Comparison of ENCODE assay signal across 9 cellular contexts in genomic region chr19:23071087-23071511, GRCh38. TPM values are rescaled to one million over a fixed set of nuclear protein-coding genes. Genes with fewer than 3 reads are reported as not detected.
DNase-seq lines count a peak whose midpoint lies in the region; ATAC-seq and TF ChIP-seq lines count a peak whose summit lies in the region.
"Had no signal": no experiment of that assay in that cellular context is flagged by ENCODE, and none has a peak within 500 bp of the region (broad histone marks: within the 10 kb centered on the region; RNA-seq: fewer than 3 reads in every experiment).

No MANE protein-coding gene starts in this region.

- no peak overlapping the region for H3K9ac ChIP-seq in duodenal mucosa (ENCODE audit: low read depth in 1 of 2, low read length in 2 of 2)

- peaks cover 17% of the 10 kb centered on the region for H3K27me3 Mint-ChIP-seq in GM23338 (ENCODE audit: insufficient read depth, low read depth, poor library complexity)
- peaks cover 28 to 60% (median 49%) of the 10 kb centered on the region in 3 donors for H3K27me3 Mint-ChIP-seq in naive B cell
- peaks cover 44% of the 10 kb centered on the region for H3K27me3 Mint-ChIP-seq in CD8-positive, alpha-beta T cell (ENCODE audit: low read depth)

- CTCF ChIA-PET in CD8-positive, alpha-beta T cell (lab: Charles Lee) = no interaction called here

- intact Hi-C loops in CD8-positive, alpha-beta T cell (cut with DNase I, micrococcal nuclease) = no loop called here

- peaks cover 10% of the 10 kb centered on the region for H3K27me3 ChIP-seq in GM23338 (ENCODE audit: insufficient read depth)
- H3K27me3 ChIP-seq in duodenal mucosa (ENCODE audit: control insufficient read depth in 1 of 2, insufficient read depth in 2 of 2, low read length in 2 of 2) = no peaks in the 10 kb centered on the region
- H3K27me3 ChIP-seq in CD8-positive, alpha-beta T cell (ENCODE audit: insufficient read depth, low read length) = no peaks in the 10 kb centered on the region

- H3K4me2 ChIP-seq in GM23338 = peak overlapping the region; percentile 78

- H3K36me3 ChIP-seq in GM23338 (ENCODE audit: insufficient read depth) = no peaks in the 10 kb centered on the region
- no peaks in the 10 kb centered on the region for H3K36me3 ChIP-seq in duodenal mucosa (ENCODE audit: control insufficient read depth in 1 of 2, insufficient read depth in 2 of 2, low read length in 2 of 2)
- H3K36me3 ChIP-seq in CD8-positive, alpha-beta T cell (ENCODE audit: insufficient read depth, low read length) = no peaks in the 10 kb centered on the region

- H3K4me3 ChIP-seq in GM23338 (peak overlapping the region; percentile 52), duodenal mucosa (ENCODE audit: low read depth in 1 of 2, low read length in 2 of 2) (peak overlapping the region; percentile 22 to 43)
- H3K4me3 ChIP-seq in CD8-positive, alpha-beta T cell (ENCODE audit: low read depth, low read length) = no peak overlapping the region

- H3K9me3 Mint-ChIP-seq in GM23338 (peaks cover 78% of the 10 kb centered on the region), naive B cell (peaks cover 0 to 9% (median 2%) of the 10 kb centered on the region in 7 donors)
- H3K9me3 Mint-ChIP-seq in CD8-positive, alpha-beta T cell = peaks cover 8% of the 10 kb centered on the region

- ATAC-seq in GM23338 = peak; percentile 8; the same call in 2 of the 3 replicates
- peak; percentile 16 to 61 for ATAC-seq in naive B cell (ENCODE audit: low read depth in 2 of 2)
- no peak for ATAC-seq in GM21529 (IDR thresholded peaks at IDR 0.05; ENCODE audit: unreplicated experiment)
- ATAC-seq in HG03159 (IDR thresholded peaks at IDR 0.05; ENCODE audit: unreplicated experiment) = no peak
- no peak for ATAC-seq in CD8-positive, alpha-beta T cell

- peaks cover 10% of the 10 kb centered on the region for H3K79me2 ChIP-seq in GM23338 (replicated peaks; ENCODE audit: insufficient read depth)

- H3K4me1 ChIP-seq in GM23338 (ENCODE audit: insufficient read depth) = no peaks in the 10 kb centered on the region
- H3K4me1 ChIP-seq in duodenal mucosa (ENCODE audit: control insufficient read depth in 1 of 2, insufficient read depth in 2 of 2, low read length in 2 of 2) = no peaks in the 10 kb centered on the region
- no peaks in the 10 kb centered on the region for H3K4me1 ChIP-seq in CD8-positive, alpha-beta T cell (ENCODE audit: insufficient read depth, low read length)

- H3K9me3 ChIP-seq in duodenal mucosa (ENCODE audit: control insufficient read depth in 1 of 2, low read length in 2 of 2) = peaks cover 13 to 26% of the 10 kb centered on the region in 2 donors
- no peaks in the 10 kb centered on the region for H3K9me3 ChIP-seq in CD8-positive, alpha-beta T cell (ENCODE audit: low read length)

- DNase-seq in AG08395 (ENCODE audit: low spot score) (peak; percentile 31), GM23338 (ENCODE audit: low spot score) (peak; percentile 71), naive B cell (no peak), T-helper 1 cell (no peak)
- DNase-seq in CD8-positive, alpha-beta T cell = no peak
- DNase-seq: effector memory CD4-positive, alpha-beta T cell had no signal

- H3K4me3 Mint-ChIP-seq in GM23338 = no peak overlapping the region
- H3K4me3 Mint-ChIP-seq in naive B cell = peak overlapping the region; percentile 40 to 82 (median 62)
- no peak overlapping the region for H3K4me3 Mint-ChIP-seq in CD8-positive, alpha-beta T cell

- TF ChIP-seq CTCF in GM23338 (conservative IDR thresholded peaks at IDR 0.05; ENCODE audit: low read depth in 2 of 2) = no peak
- no peak for TF ChIP-seq CTCF in CD8-positive, alpha-beta T cell (IDR thresholded peaks at IDR 0.05)

- H3K36me3 Mint-ChIP-seq in GM23338 (ENCODE audit: low read depth) = peaks cover 41% of the 10 kb centered on the region
- H3K36me3 Mint-ChIP-seq in naive B cell = peaks cover 0 to 18% of the 10 kb centered on the region in 2 donors
- H3K36me3 Mint-ChIP-seq in CD8-positive, alpha-beta T cell = no peaks in the 10 kb centered on the region

- H3K4me1 Mint-ChIP-seq in GM23338 = no peaks in the 10 kb centered on the region; the same call in 2 of the 3 replicates
- peaks cover 6 to 25% (median 8%) of the 10 kb centered on the region in 3 donors for H3K4me1 Mint-ChIP-seq in naive B cell
- peaks cover 3% of the 10 kb centered on the region for H3K4me1 Mint-ChIP-seq in CD8-positive, alpha-beta T cell (ENCODE audit: low read depth)

- no peak overlapping the region for H3K27ac ChIP-seq in GM23338 (ENCODE audit: low read depth)
- no peak overlapping the region for H3K27ac ChIP-seq in duodenal mucosa (ENCODE audit: low read depth, low read length)
- H3K27ac ChIP-seq in CD8-positive, alpha-beta T cell (ENCODE audit: low read depth, low read length) = no peak overlapping the region

- H2AFZ ChIP-seq in GM23338 = peak overlapping the region; percentile 56

- H3K27ac Mint-ChIP-seq in GM23338 (no peak overlapping the region), naive B cell (peak overlapping the region in 1 of 6 donors; percentile 47)
- H3K27ac Mint-ChIP-seq in CD8-positive, alpha-beta T cell = no peak overlapping the region

- POLR2A ChIA-PET in CD8-positive, alpha-beta T cell (lab: Charles Lee) = interaction anchor here (0.6 kb wide), 1 partner anchor 19 kb away, joined by 3 read pairs; no protein-coding TSS in a partner anchor

- H3K9me2 ChIP-seq in GM23338 (ENCODE audit: insufficient read depth) = peaks cover 7% of the 10 kb centered on the region

- H4K20me1 ChIP-seq in GM23338 (replicated peaks; ENCODE audit: insufficient read depth) = no peaks in the 10 kb centered on the region

- no peaks in the 10 kb centered on the region for H3F3A ChIP-seq in GM23338 (replicated peaks; ENCODE audit: low read depth)

TF ChIP-seq in GM23338, 12 proteins besides CTCF, POLR2A, EP300 and RAD21:
- TF ChIP-seq CREB1 (CRISPR knock-in tag; IDR thresholded peaks at IDR 0.05; ENCODE audit: low read depth) (no peak), POLR2AphosphoS5 (IDR thresholded peaks at IDR 0.05; ENCODE audit: low read depth) (peak; percentile 51)
TF ChIP-seq in GM23338: peak in this region for 1.

RNA-seq across cellular contexts. Expression of gene ZNF730, which starts 45.7 kb away (rescaled TPM):
- total RNA-seq in GM23338 (2014; rRNA removed; shearing (Covaris generic)) = 37.9 and 41.8 TPM in 2 replicates
- polyA plus RNA-seq in GM23338 (2016; fragmentation: Nextera tagmentation; extraction: Ambion mirVana) (20.1 and 22.0 TPM in 2 replicates), naive B cell (ENCODE audit: low read depth in 6 of 6) (1 to 10 TPM in 2 of 6 donors, under 1 TPM in 3, not detected in 1; 0.12 to 1.9 (median 0.86) TPM)
- not detected for total RNA-seq in CD8-positive, alpha-beta T cell

Comparison
In these comparisons a context has a peak if more than half of its experiments do, and no peak if none do; other contexts are left out.
1. DNase-seq: peak in AG08395 (single experiment) and GM23338 (single experiment); none in naive B cell (single experiment), T-helper 1 cell (0 of 5) and CD8-positive, alpha-beta T cell (0 of 7).
2. ATAC-seq: peak in GM23338 (single experiment) and naive B cell (2 of 2); none in GM21529 (single experiment), HG03159 (single experiment) and CD8-positive, alpha-beta T cell (single experiment).
3. H3K4me3 Mint-ChIP-seq: peak in naive B cell (8 of 8); none in GM23338 (single experiment) and CD8-positive, alpha-beta T cell (single experiment).
4. RNA of gene ZNF730, which starts 45.7 kb away (total RNA-seq): 37.9 to 41.8 TPM in GM23338; not detected in CD8-positive, alpha-beta T cell; every median in the first group is over 10 times any median in the second.